ENCODE assay signal across 1 cellular context in the genomic region with DNA sequence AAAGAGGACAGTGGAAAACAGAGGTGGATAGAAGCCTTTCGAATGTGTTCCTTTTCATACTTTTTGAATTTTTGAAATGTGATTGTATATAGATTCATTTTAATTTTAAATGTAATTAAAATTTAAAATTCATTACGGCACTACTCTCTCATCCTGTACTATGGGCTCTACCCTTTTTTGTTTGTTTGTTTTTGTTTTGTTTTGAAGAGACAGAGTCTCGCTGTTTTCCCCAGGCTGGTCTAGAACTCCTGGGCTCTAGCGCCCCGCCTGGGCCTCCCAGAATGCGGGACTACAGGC.
TF ChIP-seq lines count a peak whose summit lies in the region.

No MANE protein-coding gene starts in this region.

TF ChIP-seq in liver, 16 proteins besides CTCF, POLR2A, EP300 and RAD21 (continued from another document):
- no peak for TF ChIP-seq JUND (IDR thresholded peaks at IDR 0.05)
TF ChIP-seq in liver: peak in this region for 2.
